Comparison of ENCODE assay signal across 1 cellular context in the genomic region with DNA sequence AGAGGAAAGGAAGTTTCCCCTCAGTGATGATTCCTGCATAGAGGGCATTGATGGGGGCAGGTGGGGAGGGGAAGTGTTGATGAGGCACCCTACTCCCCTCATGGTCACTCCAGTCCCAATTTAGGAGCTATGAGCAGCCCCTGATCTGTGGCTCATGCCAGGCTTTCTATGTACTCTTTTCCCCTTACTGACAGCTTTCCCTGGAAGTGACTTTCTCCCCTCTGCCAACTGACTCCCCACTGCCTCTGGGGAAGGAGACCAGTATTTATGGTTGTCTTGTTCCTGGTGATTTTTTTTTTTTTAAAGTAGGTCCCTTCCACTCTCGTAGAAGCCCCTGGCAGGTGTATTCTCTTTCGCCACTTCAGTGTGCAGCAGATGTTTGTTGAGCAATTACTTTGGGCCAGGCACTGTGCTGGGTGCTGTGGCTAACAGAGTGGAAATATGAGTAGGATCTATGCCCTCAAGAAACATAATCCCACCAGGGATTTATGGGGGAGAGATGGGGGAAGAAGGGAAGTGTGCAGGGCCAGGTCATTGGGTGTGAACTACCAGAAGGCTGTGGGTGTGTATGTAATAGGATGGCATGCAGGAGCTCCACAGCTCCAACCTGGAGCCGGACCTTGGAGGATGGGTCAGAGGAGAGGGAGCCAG.
TF ChIP-seq lines count a peak whose summit lies in the region.

No MANE protein-coding gene starts in this region.

TF ChIP-seq in WTC11, 78 proteins besides CTCF, POLR2A, EP300 and RAD21 (continued from another document):
- TF ChIP-seq, protein P1, sequence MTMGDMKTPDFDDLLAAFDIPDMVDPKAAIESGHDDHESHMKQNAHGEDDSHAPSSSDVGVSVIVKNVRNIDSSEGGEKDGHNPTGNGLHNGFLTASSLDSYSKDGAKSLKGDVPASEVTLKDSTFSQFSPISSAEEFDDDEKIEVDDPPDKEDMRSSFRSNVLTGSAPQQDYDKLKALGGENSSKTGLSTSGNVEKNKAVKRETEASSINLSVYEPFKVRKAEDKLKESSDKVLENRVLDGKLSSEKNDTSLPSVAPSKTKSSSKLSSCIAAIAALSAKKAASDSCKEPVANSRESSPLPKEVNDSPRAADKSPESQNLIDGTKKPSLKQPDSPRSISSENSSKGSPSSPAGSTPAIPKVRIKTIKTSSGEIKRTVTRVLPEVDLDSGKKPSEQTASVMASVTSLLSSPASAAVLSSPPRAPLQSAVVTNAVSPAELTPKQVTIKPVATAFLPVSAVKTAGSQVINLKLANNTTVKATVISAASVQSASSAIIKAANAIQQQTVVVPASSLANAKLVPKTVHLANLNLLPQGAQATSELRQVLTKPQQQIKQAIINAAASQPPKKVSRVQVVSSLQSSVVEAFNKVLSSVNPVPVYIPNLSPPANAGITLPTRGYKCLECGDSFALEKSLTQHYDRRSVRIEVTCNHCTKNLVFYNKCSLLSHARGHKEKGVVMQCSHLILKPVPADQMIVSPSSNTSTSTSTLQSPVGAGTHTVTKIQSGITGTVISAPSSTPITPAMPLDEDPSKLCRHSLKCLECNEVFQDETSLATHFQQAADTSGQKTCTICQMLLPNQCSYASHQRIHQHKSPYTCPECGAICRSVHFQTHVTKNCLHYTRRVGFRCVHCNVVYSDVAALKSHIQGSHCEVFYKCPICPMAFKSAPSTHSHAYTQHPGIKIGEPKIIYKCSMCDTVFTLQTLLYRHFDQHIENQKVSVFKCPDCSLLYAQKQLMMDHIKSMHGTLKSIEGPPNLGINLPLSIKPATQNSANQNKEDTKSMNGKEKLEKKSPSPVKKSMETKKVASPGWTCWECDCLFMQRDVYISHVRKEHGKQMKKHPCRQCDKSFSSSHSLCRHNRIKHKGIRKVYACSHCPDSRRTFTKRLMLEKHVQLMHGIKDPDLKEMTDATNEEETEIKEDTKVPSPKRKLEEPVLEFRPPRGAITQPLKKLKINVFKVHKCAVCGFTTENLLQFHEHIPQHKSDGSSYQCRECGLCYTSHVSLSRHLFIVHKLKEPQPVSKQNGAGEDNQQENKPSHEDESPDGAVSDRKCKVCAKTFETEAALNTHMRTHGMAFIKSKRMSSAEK (CRISPR knock-in tag; IDR thresholded peaks at IDR 0.05; ENCODE audit: borderline replicate concordance): no peak
- no peak for TF ChIP-seq PRRX2 (CRISPR knock-in tag; IDR thresholded peaks at IDR 0.05)
